In genomic region chr3:8445861-8446260, GRCh38 we compare ENCODE assay signal across 15 cellular contexts. TPM values are rescaled to one million over a fixed set of nuclear protein-coding genes. Genes with fewer than 3 reads are reported as not detected.
DNase-seq lines count a peak whose midpoint lies in the region; ATAC-seq and TF ChIP-seq lines count a peak whose summit lies in the region.
"Had no signal": no experiment of that assay in that cellular context is flagged by ENCODE, and none has a peak within 500 bp of the region (broad histone marks: within the 10 kb centered on the region; RNA-seq: fewer than 3 reads in every experiment).

No MANE protein-coding gene starts in this region.

- dilution Hi-C loops in IMR-90 (cut with HindIII; ENCODE audit: low sequenced_read_pairs, unreplicated experiment) = no loop called here

- H2BK5ac ChIP-seq in IMR-90 (ENCODE audit: low read depth, low read length, poor library complexity, severe bottlenecking) = peak overlapping the region; percentile 44

- H3K4me1 Mint-ChIP-seq in mesothelial cell of epicardium = peaks cover 12% of the 10 kb centered on the region

- no peaks in the 10 kb centered on the region for H3K36me3 ChIP-seq in IMR-90 (ENCODE audit: control insufficient read depth, insufficient read depth, low read length)

- peak overlapping the region; percentile 53 for H2BK120ac ChIP-seq in IMR-90 (ENCODE audit: low read depth, low read length)

- H3K23ac ChIP-seq in IMR-90 (ENCODE audit: low read depth, low read length) = no peak overlapping the region; the same call in 1 of the 2 replicates

- H3K9me3 ChIP-seq in IMR-90 (ENCODE audit: control insufficient read depth, insufficient read depth, low read length) = no peaks in the 10 kb centered on the region

- CTCF ChIA-PET in IMR-90 (lab: Yijun Ruan, JAX) = interaction anchor here (0.6 to 1.9 kb wide), 3 partner anchors 146 to 447 kb away, joined by 3 to 6 read pairs (median 6); no protein-coding TSS in a partner anchor

- no peak overlapping the region; the same call in 2 of the 3 replicates for H2BK15ac ChIP-seq in IMR-90 (ENCODE audit: low read depth, low read length)

- H2BK20ac ChIP-seq in IMR-90 (ENCODE audit: low read depth, low read length) = peak overlapping the region; percentile 60; the same call in 1 of the 2 replicates

- H4K5ac ChIP-seq in IMR-90 (ENCODE audit: low read depth, low read length) = no peak overlapping the region

- H3K27me3 ChIP-seq in IMR-90 (ENCODE audit: control insufficient read depth, insufficient read depth, low read length) = no peaks in the 10 kb centered on the region

- peak overlapping the region; percentile 54; the same call in 1 of the 2 replicates for H4K91ac ChIP-seq in IMR-90 (ENCODE audit: insufficient read depth, low read depth, low read length)

- no peaks in the 10 kb centered on the region for H4K20me1 ChIP-seq in IMR-90 (ENCODE audit: insufficient read depth, low read length)

- DNase-seq in ACHN = peak; percentile 72
- peak; percentile 97 for DNase-seq in IMR-90
- DNase-seq in dedifferentiated amniotic fluid mesenchymal stem cell (ENCODE audit: extremely low spot score) = peak; percentile 76
- DNase-seq in mesothelial cell of epicardium (ENCODE audit: low spot score in 2 of 2, unreplicated experiment in 2 of 2) = no peak
- no peak for DNase-seq in activated CD4-positive, alpha-beta T cell treated with anti-CD3 and anti-CD28 coated beads, Interleukin-2, amount 50 U/mL, for 1 hour
- no peak for DNase-seq in NCI-H526 (lab: John Stamatoyannopoulos, UW)
- DNase-seq: activated CD4-positive, alpha-beta T cell treated with anti-CD3 and anti-CD28 coated beads for 1 hour; activated effector memory CD4-positive, alpha-beta T cell treated with anti-CD3 and anti-CD28 coated beads, Interleukin-2, amount 50 U/mL, for 16 hours; CD8-positive, alpha-beta T cell; KG1; NCI-H345; SHP77; stimulated activated CD4-positive, alpha-beta T cell treated with anti-CD3 and anti-CD28 coated beads, Interleukin-2, amount 100 ng/mL, for 48 hours had no signal

- H3K4me3 Mint-ChIP-seq in mesothelial cell of epicardium = no peak overlapping the region
- H3K4me3 Mint-ChIP-seq: CD8-positive, alpha-beta T cell had no signal

- no peaks in the 10 kb centered on the region for H3K27me3 Mint-ChIP-seq in mesothelial cell of epicardium (ENCODE audit: low read depth)

- H3K4me2 ChIP-seq in IMR-90 (ENCODE audit: low read depth, low read length) = no peak overlapping the region

- in situ Hi-C loops in ACHN (cut with HindIII; ENCODE audit: low pct_ligation_motif_present, low pct_unique_long_range_greater_than_20kb, low sequenced_read_pairs) (no loop called here), IMR-90 (cut with MboI; ENCODE audit: low sequenced_read_pairs) (loop anchor here (25.0 kb wide), 1 partner anchor 291 kb away; the partner anchor contains the start of gene CAV3)

- no peak overlapping the region for H2AK9ac ChIP-seq in IMR-90 (replicated peaks; ENCODE audit: low read depth, low read length, poor library complexity)

- no peak overlapping the region for H2AFZ ChIP-seq in IMR-90 (replicated peaks; ENCODE audit: low read length, poor library complexity)

- H3K27ac ChIP-seq in IMR-90 (ENCODE audit: insufficient read depth, low read length) = no peak overlapping the region

- intact Hi-C loops in IMR-90 (cut with micrococcal nuclease) = loop anchor here (10.0 kb wide), 3 partner anchors 89 to 519 kb away; partner anchors contain the start of gene RAD18

- POLR2A ChIA-PET in IMR-90 (lab: Charles Lee; ENCODE audit: unreplicated experiment) = no interaction called here

- no peak for TF ChIP-seq CTCF in IMR-90 (conservative IDR thresholded peaks at IDR 0.05; ENCODE audit: low read depth, low read length)
- no peak for TF ChIP-seq CTCF in mesothelial cell of epicardium (IDR thresholded peaks at IDR 0.05; ENCODE audit: unreplicated experiment)

- WGBS in IMR-90 (ENCODE audit: extremely low coverage in 2 of 2, insufficient read length in 1 of 2), 2 experiments = no CpG with 5 or more reads among the region's 2 CpGs

- H3K4me3 ChIP-seq in IMR-90 (ENCODE audit: insufficient read depth, low read depth, low read length) = no peak overlapping the region

- no peak overlapping the region for H3K56ac ChIP-seq in IMR-90 (ENCODE audit: extremely low read depth, insufficient read depth, low read length)

- peak; percentile 23; the same call in 1 of the 2 replicates for TF ChIP-seq RAD21 in IMR-90 (IDR thresholded peaks at IDR 0.05; ENCODE audit: low read length)

- H3K18ac ChIP-seq in IMR-90 (ENCODE audit: low read depth, low read length) = peak overlapping the region; percentile 58; the same call in 1 of the 2 replicates

- no peak overlapping the region for H3K9ac ChIP-seq in IMR-90 (ENCODE audit: low read depth, low read length)

- H2AK5ac ChIP-seq in IMR-90 (ENCODE audit: low read depth, low read length) = no peak overlapping the region

- H4K8ac ChIP-seq in IMR-90 (ENCODE audit: low read depth in 2 of 2, low read length in 2 of 2) = peak overlapping the region in 1 of 2 experiments; percentile 45; a peak in 2 of 4 replicates

- BruUV-seq in IMR-90 (replicated peaks; lab: Mats Ljungman, UMichigan) = no TSS peak

- 0 out of 2 replicates have a peak, but pooled peaks have one; percentile 17 for TF ChIP-seq POLR2A in IMR-90 (IDR thresholded peaks at IDR 0.05; ENCODE audit: low read depth, low read length)

- peak overlapping the region; percentile 12; the same call in 1 of the 2 replicates for H3K4ac ChIP-seq in IMR-90 (ENCODE audit: low read depth, low read length)

- H3K9me3 Mint-ChIP-seq in mesothelial cell of epicardium = peaks cover 5% of the 10 kb centered on the region
- H3K9me3 Mint-ChIP-seq: CD8-positive, alpha-beta T cell had no signal

- H3K14ac ChIP-seq in IMR-90 (replicated peaks; ENCODE audit: low read depth, low read length) = no peak overlapping the region

- H3K9me1 ChIP-seq in IMR-90 (ENCODE audit: insufficient read depth, low read length) = peaks cover 17% of the 10 kb centered on the region

- peak; percentile 45 for ATAC-seq in IMR-90 (ENCODE audit: low read depth)
- ATAC-seq in GM19023 (IDR thresholded peaks at IDR 0.05; ENCODE audit: unreplicated experiment) = no peak
- no peak for ATAC-seq in GM21786 (IDR thresholded peaks at IDR 0.05; ENCODE audit: unreplicated experiment)
- ATAC-seq: CD8-positive, alpha-beta T cell had no signal

- H3K79me1 ChIP-seq in IMR-90 (ENCODE audit: low read depth in 1 of 2, low read length in 2 of 2) = peaks cover 0 to 9% of the 10 kb centered on the region in 2 experiments; a peak in 1 of 4 replicates

- no peaks in the 10 kb centered on the region for H3K36me3 Mint-ChIP-seq in mesothelial cell of epicardium
- H3K36me3 Mint-ChIP-seq: CD8-positive, alpha-beta T cell had no signal

- H3K27ac Mint-ChIP-seq in mesothelial cell of epicardium = peak overlapping the region; percentile 76
- H3K27ac Mint-ChIP-seq: CD8-positive, alpha-beta T cell had no signal

- peaks cover 21% of the 10 kb centered on the region for H3K4me1 ChIP-seq in IMR-90 (ENCODE audit: control insufficient read depth, insufficient read depth, low read length)

TF ChIP-seq in IMR-90, 13 proteins besides CTCF, POLR2A, EP300 and RAD21:
- TF ChIP-seq SMC3 (IDR thresholded peaks at IDR 0.05; ENCODE audit: low read depth, low read length) (no peak), FOS (IDR thresholded peaks at IDR 0.05; ENCODE audit: low read depth, low read length) (0 out of 2 replicates have a peak, but pooled peaks have one; percentile 42)
TF ChIP-seq in IMR-90: peak in this region for 1.

RNA-seq across cellular contexts. Expression of gene LMCD1, which starts 55.8 kb away (rescaled TPM):
- total RNA-seq in IMR-90 (2012; rRNA removed) (33.6 and 50.0 TPM in 2 replicates), mesothelial cell of epicardium (20.8 to 24.2 TPM (median 22.4 TPM) in 3 replicates)
- polyA plus RNA-seq in IMR-90 (2012; rRNA removed) = 43.1 and 53.8 TPM in 2 replicates
- polyA plus RNA-seq in IMR-90 (2012; cell fraction: cytosol; rRNA removed) = 47.4 and 70.5 TPM in 2 replicates
- 28.7 and 43.9 TPM in 2 replicates for polyA plus RNA-seq in IMR-90 (2012; cell fraction: nucleus; rRNA removed; ENCODE audit: low replicate concordance)

Comparison
In these comparisons a context has a peak if more than half of its experiments do, and no peak if none do; other contexts are left out.
1. DNase-seq: peak in ACHN (single experiment), IMR-90 (single experiment) and dedifferentiated amniotic fluid mesenchymal stem cell (single experiment); none in mesothelial cell of epicardium (0 of 2), activated CD4-positive, alpha-beta T cell treated with anti-CD3 and anti-CD28 coated beads, Interleukin-2, amount 50 U/mL, for 1 hour (single experiment) and NCI-H526 (0 of 2).